34 cellular contexts compared by ENCODE assay signal in genomic region chr18:78789850-78790249, GRCh38.
"Had no signal": no experiment of that assay in that cellular context is flagged by ENCODE, and none has a peak within 500 bp of the region (broad histone marks: within the 10 kb centered on the region; RNA-seq: fewer than 3 reads in every experiment).

No MANE protein-coding gene starts in this region.

- FAIRE-seq: astrocyte had no signal

- H3K4me1 ChIP-seq: body of pancreas, breast epithelium, Peyer's patch had no signal

- ATAC-seq: activated CD8-positive, alpha-beta memory T cell treated with anti-CD3 and anti-CD28 coated beads, Interleukin-2, amount 10 ng/mL, durations not matched to agents 7 days and 5 days; body of pancreas; PC-3 had no signal

- H3K36me3 ChIP-seq: breast epithelium, MG63, Peyer's patch had no signal

- H3K9me3 ChIP-seq: body of pancreas, breast epithelium, MG63, Peyer's patch had no signal

- H3K27ac ChIP-seq: body of pancreas, breast epithelium, Peyer's patch, VCaP had no signal

- H3K4me3 ChIP-seq: body of pancreas, breast epithelium, MG63, Peyer's patch had no signal

- H3K27me3 ChIP-seq: body of pancreas, Peyer's patch had no signal

- DNase-seq: activated B cell treated with CpG ODN at 0.5 μM for 24 hours; activated CD4-positive, alpha-beta memory T cell treated with anti-CD3 and anti-CD28 coated beads, Interleukin-2, amount 10 ng/mL, durations not matched to agents 7 days and 5 days; activated CD4-positive, alpha-beta T cell treated with anti-CD3 and anti-CD28 coated beads for 4 hours; activated CD4-positive, CD25-positive, alpha-beta regulatory T cell treated with anti-CD3 and anti-CD28 coated beads, Interleukin-2, amount 50 U/mL, for 72 hours; activated CD8-positive, alpha-beta memory T cell treated with anti-CD3 and anti-CD28 coated beads for 24 hours; activated CD8-positive, alpha-beta memory T cell treated with anti-CD3 and anti-CD28 coated beads, Interleukin-2, amount 10 ng/mL, durations not matched to agents 7 days and 5 days; activated CD8-positive, alpha-beta memory T cell treated with anti-CD3 and anti-CD28 coated beads, Interleukin-2, amount 50 U/mL, for 48 hours; activated gamma-delta T cell; activated naive CD4-positive, alpha-beta T cell treated with Interleukin-2 at 50 U/mL for 16 hours; activated naive CD8-positive, alpha-beta T cell treated with anti-CD3 and anti-CD28 coated beads, Interleukin-2, amount 10 ng/mL, durations not matched to agents 7 days and 5 days; activated T-cell treated with anti-CD3 and anti-CD28 coated beads, Interleukin-2, amount 50 U/mL, for 48 hours; amygdala; body of pancreas; Kasumi-1; KG1; MG63; NCI-H1092; NCI-H1436 treated with DMSO at 0.1 percent for 48 hours; NCI-H1694 treated with DMSO at 0.1 percent for 48 hours; NCI-H2029; NCI-H345; NCI-H526; NCI-H748 treated with DMSO at 0.1 percent for 48 hours; NK-92 treated with Interleukin-12 subunit alpha and Interleukin-12 subunit beta, amount 100 ng/mL, for 24 hours; PC-3; Peyer's patch; Right ventricle myocardium superior; SW 1271; T-helper 1 cell; T-helper 2 cell; T-helper 9 cell had no signal
